In the genomic region with DNA sequence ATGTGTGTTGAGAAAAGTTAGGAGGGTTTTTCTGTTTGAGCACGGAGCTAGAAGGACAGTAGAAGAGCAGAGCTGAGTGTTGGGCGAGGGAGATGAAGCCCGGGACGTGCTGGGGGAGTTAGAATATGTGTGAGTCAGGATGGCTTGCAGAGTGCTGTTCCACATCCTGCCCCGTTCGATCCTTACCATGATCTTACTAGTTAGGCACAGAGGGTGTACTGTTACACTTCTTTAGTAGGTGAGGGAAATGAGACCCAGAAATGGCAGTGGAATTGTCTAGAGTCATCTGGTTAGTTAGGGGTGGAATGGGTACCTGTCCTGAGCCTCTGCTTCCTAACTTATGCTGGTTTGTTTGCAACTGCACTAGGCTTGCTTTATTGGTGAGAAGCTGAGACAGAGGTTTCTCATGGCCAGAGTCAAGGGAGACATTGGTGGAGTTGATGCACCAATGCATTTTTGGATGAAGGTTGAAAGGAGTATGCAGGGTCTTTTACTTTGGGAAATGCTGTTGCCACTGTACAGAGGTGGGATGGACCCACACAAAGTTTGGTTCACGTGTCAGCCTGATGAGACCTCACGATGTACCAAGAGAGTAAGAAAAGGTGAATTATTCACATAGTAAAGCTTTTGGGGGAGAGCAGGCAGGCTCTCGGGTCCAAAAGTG, we compare ENCODE assay signal across 8 cellular contexts. TPM values are rescaled to one million over a fixed set of nuclear protein-coding genes. Genes with fewer than 3 reads are reported as not detected.
DNase-seq lines count a peak whose midpoint lies in the region; ATAC-seq, FAIRE-seq and TF ChIP-seq lines count a peak whose summit lies in the region.

No MANE protein-coding gene starts in this region.

- peak in 1 of 3 donors; percentile 27 for DNase-seq in CD4-positive, CD25-positive, alpha-beta regulatory T cell
- peak; percentile 67 for DNase-seq in OCI-M1 (lab: John Stamatoyannopoulos, UW)
- DNase-seq in right cardiac atrium, result no peak
- DNase-seq in GM13976 (ENCODE audit: low spot score), result no peak
- no peak for DNase-seq in cerebellum (ENCODE audit: low spot score)
- no peak for DNase-seq in NCI-H82 (lab: John Stamatoyannopoulos, UW)
- no peak for DNase-seq in H54 (ENCODE audit: insufficient read length, low spot score)

- H3K4me1 Mint-ChIP-seq in CD4-positive, CD25-positive, alpha-beta regulatory T cell, result peaks cover 33 to 81% (median 49%) of the 10 kb centered on the region in 4 donors

- in situ Hi-C loops in GM13976 (cut with MboI; ENCODE audit: low sequenced_read_pairs, unreplicated experiment), result no loop called here

- H3K4me3 Mint-ChIP-seq in CD4-positive, CD25-positive, alpha-beta regulatory T cell, result peak overlapping the region in 3 of 4 donors; percentile 15 to 72 (median 54)

- no peaks in the 10 kb centered on the region for H3K36me3 ChIP-seq in CD4-positive, CD25-positive, alpha-beta regulatory T cell (ENCODE audit: control insufficient read depth, insufficient read depth, low read length)

- H3K27me3 ChIP-seq in CD4-positive, CD25-positive, alpha-beta regulatory T cell (ENCODE audit: control insufficient read depth, insufficient read depth, low read length), result no peaks in the 10 kb centered on the region
- H3K27me3 ChIP-seq in right cardiac atrium (ENCODE audit: control insufficient read depth, insufficient read depth), result no peaks in the 10 kb centered on the region

- no peak for TF ChIP-seq CTCF in GM13976 (IDR thresholded peaks at IDR 0.05; ENCODE audit: borderline replicate concordance, control extremely low read depth, extremely low read depth, insufficient read depth, missing control alignments)

- peak overlapping the region; percentile 26 to 78 (median 52) for H3K27ac Mint-ChIP-seq in CD4-positive, CD25-positive, alpha-beta regulatory T cell

- FAIRE-seq in H54 (lab: Jason Lieb, UNC), result no peak

- H3K4me1 ChIP-seq in CD4-positive, CD25-positive, alpha-beta regulatory T cell (ENCODE audit: control insufficient read depth, insufficient read depth, low read length, poor library complexity, severe bottlenecking), result peaks cover 10% of the 10 kb centered on the region
- peaks cover 19% of the 10 kb centered on the region for H3K4me1 ChIP-seq in right cardiac atrium (ENCODE audit: control insufficient read depth, insufficient read depth, low read length)

- no peak for TF ChIP-seq POLR2A in H54 (IDR thresholded peaks at IDR 0.05; ENCODE audit: low read depth, low read length)

- peak overlapping the region; percentile 3 for H3K4me3 ChIP-seq in CD4-positive, CD25-positive, alpha-beta regulatory T cell (ENCODE audit: low read depth, low read length)
- H3K4me3 ChIP-seq in right cardiac atrium (ENCODE audit: low read length), result no peak overlapping the region

- intact Hi-C loops in right cardiac atrium (cut with DNase I), result no loop called here

- H3K9me3 Mint-ChIP-seq in CD4-positive, CD25-positive, alpha-beta regulatory T cell, result peaks cover 0 to 2% (median 0%) of the 10 kb centered on the region in 7 donors

- no peak overlapping the region for H3K27ac ChIP-seq in CD4-positive, CD25-positive, alpha-beta regulatory T cell (ENCODE audit: insufficient read depth, low read length, poor library complexity, severe bottlenecking)
- H3K27ac ChIP-seq in right cardiac atrium (ENCODE audit: low read length), result peak overlapping the region; percentile 81

- no peaks in the 10 kb centered on the region for H3K9me3 ChIP-seq in CD4-positive, CD25-positive, alpha-beta regulatory T cell (ENCODE audit: control insufficient read depth in 2 of 2, low read length in 2 of 2)
- H3K9me3 ChIP-seq in right cardiac atrium (ENCODE audit: control insufficient read depth, low read length), result no peaks in the 10 kb centered on the region

- ATAC-seq in CD4-positive, CD25-positive, alpha-beta regulatory T cell (ENCODE audit: low read depth in 2 of 2), result peak in 1 of 2 donors; percentile 37
- ATAC-seq in GM21367 (IDR thresholded peaks at IDR 0.05; ENCODE audit: unreplicated experiment) (peak; percentile 33), right cardiac atrium (peak; percentile 23 to 42)

- no peaks in the 10 kb centered on the region for H3K27me3 Mint-ChIP-seq in CD4-positive, CD25-positive, alpha-beta regulatory T cell

- no peaks in the 10 kb centered on the region for H3K36me3 Mint-ChIP-seq in CD4-positive, CD25-positive, alpha-beta regulatory T cell

- WGBS in right cardiac atrium, result 56% methylated on average over 9 of the region's 9 CpGs

RNA-seq across cellular contexts. Expression of a gene that starts 42.4 kb away (rescaled TPM):
- total RNA-seq in CD4-positive, CD25-positive, alpha-beta regulatory T cell, result 58.3 TPM
- polyA plus RNA-seq in CD4-positive, CD25-positive, alpha-beta regulatory T cell, result 10 to 100 TPM in 2 of 4 donors, 1 to 10 TPM in 2; 6.4 to 21.1 (median 9.8) TPM
- total RNA-seq in right cardiac atrium (10 to 100 TPM; 63.7 to 72.1 (median 66.8) TPM), cerebellum (33.6 TPM)
- 27.7 TPM for polyA plus RNA-seq in right cardiac atrium
